ENCODE assay signal across 1 cellular context in the genomic region with DNA sequence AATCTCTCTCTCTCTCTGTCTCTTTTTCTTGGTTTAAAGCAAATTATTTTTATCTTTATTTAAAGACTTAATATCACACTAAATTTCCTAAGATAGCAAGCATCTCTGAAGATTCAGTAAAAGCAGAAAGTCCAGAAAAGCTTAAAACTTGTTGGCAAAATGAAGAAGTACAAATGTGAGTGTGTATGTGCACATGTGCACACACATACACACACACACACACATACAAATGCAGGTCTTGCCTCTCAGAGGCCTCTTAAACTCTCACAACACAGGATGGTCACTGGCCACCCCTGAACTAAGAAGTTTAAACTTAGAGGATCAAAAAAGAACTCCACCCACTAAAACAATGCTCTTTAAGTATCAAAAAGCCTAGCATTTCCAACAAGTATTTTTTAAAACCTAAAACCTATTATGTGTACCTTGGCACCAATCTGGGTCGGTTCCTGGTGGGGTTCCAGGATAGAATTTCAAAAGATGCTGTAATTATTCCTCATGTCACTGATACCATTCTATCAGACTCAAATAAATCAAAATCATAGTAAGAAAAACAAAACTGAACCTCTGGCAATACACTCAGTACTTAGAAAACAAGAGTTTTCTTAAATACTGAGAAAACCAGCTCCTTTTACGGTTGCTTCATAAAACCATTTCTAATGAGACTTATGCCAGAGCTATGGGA.
TF ChIP-seq lines count a peak whose summit lies in the region.

No MANE protein-coding gene starts in this region.

TF ChIP-seq in HEK293, 187 proteins besides CTCF, POLR2A, EP300 and RAD21 (continued from another document):
- TF ChIP-seq ZNF174 (tag by site-specific recombination; IDR thresholded peaks at IDR 0.05) (no peak), FEZF1 (tag by site-specific recombination; IDR thresholded peaks at IDR 0.05) (peak; percentile 25; the same call in 1 of the 2 replicates), ZFP69B (tag by site-specific recombination; IDR thresholded peaks at IDR 0.05) (no peak), ZBTB7A (tag by site-specific recombination; IDR thresholded peaks at IDR 0.05; ENCODE audit: low read depth) (no peak)
- TF ChIP-seq, protein P1, sequence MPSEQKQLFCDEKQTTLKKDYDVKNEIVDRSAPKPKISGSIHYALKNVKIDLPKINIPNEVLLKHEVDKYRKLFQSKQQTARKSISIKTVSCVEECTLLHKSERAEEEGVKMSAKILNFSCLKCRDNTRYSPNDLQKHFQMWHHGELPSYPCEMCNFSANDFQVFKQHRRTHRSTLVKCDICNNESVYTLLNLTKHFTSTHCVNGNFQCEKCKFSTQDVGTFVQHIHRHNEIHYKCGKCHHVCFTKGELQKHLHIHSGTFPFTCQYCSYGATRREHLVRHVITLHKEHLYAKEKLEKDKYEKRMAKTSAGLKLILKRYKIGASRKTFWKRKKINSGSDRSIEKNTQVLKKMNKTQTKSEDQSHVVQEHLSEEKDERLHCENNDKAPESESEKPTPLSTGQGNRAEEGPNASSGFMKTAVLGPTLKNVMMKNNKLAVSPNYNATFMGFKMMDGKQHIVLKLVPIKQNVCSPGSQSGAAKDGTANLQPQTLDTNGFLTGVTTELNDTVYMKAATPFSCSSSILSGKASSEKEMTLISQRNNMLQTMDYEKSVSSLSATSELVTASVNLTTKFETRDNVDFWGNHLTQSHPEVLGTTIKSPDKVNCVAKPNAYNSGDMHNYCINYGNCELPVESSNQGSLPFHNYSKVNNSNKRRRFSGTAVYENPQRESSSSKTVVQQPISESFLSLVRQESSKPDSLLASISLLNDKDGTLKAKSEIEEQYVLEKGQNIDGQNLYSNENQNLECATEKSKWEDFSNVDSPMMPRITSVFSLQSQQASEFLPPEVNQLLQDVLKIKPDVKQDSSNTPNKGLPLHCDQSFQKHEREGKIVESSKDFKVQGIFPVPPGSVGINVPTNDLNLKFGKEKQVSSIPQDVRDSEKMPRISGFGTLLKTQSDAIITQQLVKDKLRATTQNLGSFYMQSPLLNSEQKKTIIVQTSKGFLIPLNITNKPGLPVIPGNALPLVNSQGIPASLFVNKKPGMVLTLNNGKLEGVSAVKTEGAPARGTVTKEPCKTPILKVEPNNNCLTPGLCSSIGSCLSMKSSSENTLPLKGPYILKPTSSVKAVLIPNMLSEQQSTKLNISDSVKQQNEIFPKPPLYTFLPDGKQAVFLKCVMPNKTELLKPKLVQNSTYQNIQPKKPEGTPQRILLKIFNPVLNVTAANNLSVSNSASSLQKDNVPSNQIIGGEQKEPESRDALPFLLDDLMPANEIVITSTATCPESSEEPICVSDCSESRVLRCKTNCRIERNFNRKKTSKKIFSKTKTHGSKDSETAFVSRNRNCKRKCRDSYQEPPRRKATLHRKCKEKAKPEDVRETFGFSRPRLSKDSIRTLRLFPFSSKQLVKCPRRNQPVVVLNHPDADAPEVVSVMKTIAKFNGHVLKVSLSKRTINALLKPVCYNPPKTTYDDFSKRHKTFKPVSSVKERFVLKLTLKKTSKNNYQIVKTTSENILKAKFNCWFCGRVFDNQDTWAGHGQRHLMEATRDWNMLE (tag by site-specific recombination; conservative IDR thresholded peaks at IDR 0.05; ENCODE audit: low read depth) = no peak
- TF ChIP-seq, protein P2, sequence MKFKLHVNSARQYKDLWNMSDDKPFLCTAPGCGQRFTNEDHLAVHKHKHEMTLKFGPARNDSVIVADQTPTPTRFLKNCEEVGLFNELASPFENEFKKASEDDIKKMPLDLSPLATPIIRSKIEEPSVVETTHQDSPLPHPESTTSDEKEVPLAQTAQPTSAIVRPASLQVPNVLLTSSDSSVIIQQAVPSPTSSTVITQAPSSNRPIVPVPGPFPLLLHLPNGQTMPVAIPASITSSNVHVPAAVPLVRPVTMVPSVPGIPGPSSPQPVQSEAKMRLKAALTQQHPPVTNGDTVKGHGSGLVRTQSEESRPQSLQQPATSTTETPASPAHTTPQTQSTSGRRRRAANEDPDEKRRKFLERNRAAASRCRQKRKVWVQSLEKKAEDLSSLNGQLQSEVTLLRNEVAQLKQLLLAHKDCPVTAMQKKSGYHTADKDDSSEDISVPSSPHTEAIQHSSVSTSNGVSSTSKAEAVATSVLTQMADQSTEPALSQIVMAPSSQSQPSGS (tag by site-specific recombination; IDR thresholded peaks at IDR 0.05; ENCODE audit: low read depth) = no peak
- TF ChIP-seq, protein P3, sequence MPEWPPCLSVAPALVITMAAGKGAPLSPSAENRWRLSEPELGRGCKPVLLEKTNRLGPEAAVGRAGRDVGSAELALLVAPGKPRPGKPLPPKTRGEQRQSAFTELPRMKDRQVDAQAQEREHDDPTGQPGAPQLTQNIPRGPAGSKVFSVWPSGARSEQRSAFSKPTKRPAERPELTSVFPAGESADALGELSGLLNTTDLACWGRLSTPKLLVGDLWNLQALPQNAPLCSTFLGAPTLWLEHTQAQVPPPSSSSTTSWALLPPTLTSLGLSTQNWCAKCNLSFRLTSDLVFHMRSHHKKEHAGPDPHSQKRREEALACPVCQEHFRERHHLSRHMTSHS (tag by site-specific recombination; IDR thresholded peaks at IDR 0.05) = no peak
- TF ChIP-seq, protein P4, sequence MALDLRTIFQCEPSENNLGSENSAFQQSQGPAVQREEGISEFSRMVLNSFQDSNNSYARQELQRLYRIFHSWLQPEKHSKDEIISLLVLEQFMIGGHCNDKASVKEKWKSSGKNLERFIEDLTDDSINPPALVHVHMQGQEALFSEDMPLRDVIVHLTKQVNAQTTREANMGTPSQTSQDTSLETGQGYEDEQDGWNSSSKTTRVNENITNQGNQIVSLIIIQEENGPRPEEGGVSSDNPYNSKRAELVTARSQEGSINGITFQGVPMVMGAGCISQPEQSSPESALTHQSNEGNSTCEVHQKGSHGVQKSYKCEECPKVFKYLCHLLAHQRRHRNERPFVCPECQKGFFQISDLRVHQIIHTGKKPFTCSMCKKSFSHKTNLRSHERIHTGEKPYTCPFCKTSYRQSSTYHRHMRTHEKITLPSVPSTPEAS (tag by site-specific recombination; IDR thresholded peaks at IDR 0.05) = peak; percentile 81
